Comparison of ENCODE assay signal across 10 cellular contexts in the genomic region with DNA sequence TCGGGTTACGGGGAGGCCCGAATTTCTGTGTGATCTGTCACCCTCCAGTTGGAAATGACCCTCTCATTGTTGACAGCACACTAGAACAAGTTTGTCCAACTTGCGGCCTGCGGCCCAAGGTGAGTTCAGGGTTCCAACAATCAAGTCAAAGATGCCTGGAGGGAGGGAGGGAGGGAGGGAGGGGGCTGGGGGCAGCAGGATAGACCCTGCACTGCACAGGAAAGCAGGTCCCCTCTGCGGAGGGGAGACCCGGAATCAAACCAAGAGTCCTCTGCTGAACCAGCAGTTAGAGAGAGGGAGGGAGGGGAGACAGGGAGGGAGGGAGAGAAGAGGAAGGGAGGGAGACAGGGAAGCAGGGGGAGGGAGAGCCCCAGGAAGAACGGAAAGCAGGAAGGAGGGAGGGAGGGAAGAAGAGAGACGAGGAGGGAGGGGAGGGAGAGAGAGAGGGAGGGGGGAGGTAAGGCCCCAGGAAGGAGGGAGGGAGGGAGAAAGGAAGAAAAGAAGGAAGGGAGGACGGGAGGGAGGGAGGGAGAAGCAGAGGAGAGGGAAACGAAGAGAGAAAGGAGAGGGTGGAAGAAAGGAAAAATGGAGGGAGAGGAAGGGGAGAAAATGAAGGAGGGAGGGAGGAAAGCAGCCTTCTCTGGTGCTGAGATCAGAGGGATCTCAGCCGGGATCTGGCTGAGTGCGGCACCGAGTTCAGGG.
A peak's percentile ranks its signal among the peaks of the same experiment; 100 is the strongest.
DNase-seq lines count a peak whose midpoint lies in the region; ATAC-seq and TF ChIP-seq lines count a peak whose summit lies in the region.
"Had no signal": no experiment of that assay in that cellular context is flagged by ENCODE, and none has a peak within 500 bp of the region (broad histone marks: within the 10 kb centered on the region; RNA-seq: fewer than 3 reads in every experiment).

No MANE protein-coding gene starts in this region.

- H3K9me3 Mint-ChIP-seq in Calu3 (ENCODE audit: low read depth, unreplicated experiment) = no peaks in the 10 kb centered on the region
- H3K9me3 Mint-ChIP-seq: activated CD8-positive, alpha-beta T cell treated with anti-CD3 and anti-CD28 coated beads for 36 hours; neural crest cell had no signal

- H3K27me3 ChIP-seq in SJCRH30 = no peaks in the 10 kb centered on the region
- no peaks in the 10 kb centered on the region for H3K27me3 ChIP-seq in right cardiac atrium (ENCODE audit: control insufficient read depth, insufficient read depth)
- H3K27me3 ChIP-seq in rectal smooth muscle tissue (ENCODE audit: control insufficient read depth, insufficient read depth, low read length) = peaks cover 2% of the 10 kb centered on the region

- peaks cover 17% of the 10 kb centered on the region for H3K4me1 Mint-ChIP-seq in Calu3 (ENCODE audit: low read depth, unreplicated experiment)

- 55% methylated on average over 14 of the region's 14 CpGs for WGBS in right cardiac atrium

- no TSS peak for BruUV-seq in Calu3 (replicated peaks; lab: Mats Ljungman, UMichigan)

- no peak for ATAC-seq in right cardiac atrium
- ATAC-seq in HG03565 (IDR thresholded peaks at IDR 0.05; ENCODE audit: unreplicated experiment) = no peak

- no peak overlapping the region for H3K9ac ChIP-seq in rectal smooth muscle tissue (ENCODE audit: low read length)

- H3K4me3 Mint-ChIP-seq in Calu3 (ENCODE audit: low read depth, unreplicated experiment) = peak overlapping the region; percentile 11
- H3K4me3 Mint-ChIP-seq: activated CD8-positive, alpha-beta T cell treated with anti-CD3 and anti-CD28 coated beads for 36 hours; neural crest cell had no signal

- CTCF ChIA-PET in Calu3 (lab: Charles Lee) = no interaction called here

- H3K4me3 ChIP-seq in SJCRH30 = peak overlapping the region; percentile 41
- H3K4me3 ChIP-seq in right cardiac atrium (ENCODE audit: low read length) = peak overlapping the region; percentile 15
- H3K4me3 ChIP-seq in rectal smooth muscle tissue (ENCODE audit: low read length) = peak overlapping the region; percentile 49

- peaks cover 57% of the 10 kb centered on the region for H3K4me1 ChIP-seq in SJCRH30
- H3K4me1 ChIP-seq in right cardiac atrium (ENCODE audit: control insufficient read depth, insufficient read depth, low read length) = no peaks in the 10 kb centered on the region
- peaks cover 3% of the 10 kb centered on the region for H3K4me1 ChIP-seq in rectal smooth muscle tissue (ENCODE audit: control insufficient read depth, insufficient read depth, low read length)

- DNase-seq in Calu3 (no peak), SJCRH30 (peak; percentile 50 to 65), right cardiac atrium (no peak), NCI-H2081 treated with DMSO at 0.1 percent for 48 hours (lab: John Stamatoyannopoulos, UW) (no peak), MV-4-11 (lab: John Stamatoyannopoulos, UW) (no peak), activated T-cell treated with anti-CD3 and anti-CD28 coated beads for 4 hours (no peak)

- H3K27ac Mint-ChIP-seq in Calu3 (ENCODE audit: unreplicated experiment) = no peak overlapping the region
- H3K27ac Mint-ChIP-seq: activated CD8-positive, alpha-beta T cell treated with anti-CD3 and anti-CD28 coated beads for 36 hours had no signal

- H3K27me3 Mint-ChIP-seq in Calu3 (ENCODE audit: unreplicated experiment) = peaks cover 74% of the 10 kb centered on the region

- no peaks in the 10 kb centered on the region for H3K36me3 ChIP-seq in SJCRH30
- H3K36me3 ChIP-seq in rectal smooth muscle tissue (ENCODE audit: control insufficient read depth, insufficient read depth, low read length) = no peaks in the 10 kb centered on the region

- H3K27ac ChIP-seq in SJCRH30 (peak overlapping the region; percentile 70), right cardiac atrium (ENCODE audit: low read length) (no peak overlapping the region), rectal smooth muscle tissue (ENCODE audit: low read depth, low read length) (no peak overlapping the region)

- TF ChIP-seq CTCF in Calu3 (IDR thresholded peaks at IDR 0.05; ENCODE audit: unreplicated experiment) = no peak

- intact Hi-C loops in Calu3 (cut with micrococcal nuclease; ENCODE audit: unreplicated experiment) (loop anchor here (10.0 kb wide), 1 partner anchor 1155 kb away; no protein-coding TSS in a partner anchor), right cardiac atrium (cut with DNase I) (loop anchor here in 1 of 4 donors (10.0 kb wide), 1 partner anchor 1125 kb away; no protein-coding TSS in a partner anchor)

- H3K9me3 ChIP-seq in SJCRH30 (replicated peaks) = no peaks in the 10 kb centered on the region
- no peaks in the 10 kb centered on the region for H3K9me3 ChIP-seq in right cardiac atrium (ENCODE audit: control insufficient read depth, low read length)

- H3K36me3 Mint-ChIP-seq in Calu3 (ENCODE audit: insufficient read depth, unreplicated experiment) = peaks cover 5% of the 10 kb centered on the region

Comparison
In these comparisons a context has a peak if more than half of its experiments do, and no peak if none do; other contexts are left out.
1. DNase-seq: peak in SJCRH30 (2 of 2); none in Calu3 (single experiment), right cardiac atrium (0 of 3), NCI-H2081 treated with DMSO at 0.1 percent for 48 hours (single experiment), MV-4-11 (single experiment) and activated T-cell treated with anti-CD3 and anti-CD28 coated beads for 4 hours (single experiment).
2. Peak in every context shown above with its lines, with median percentiles within 50 percentile points of each other: H3K4me3 ChIP-seq.